ENCODE assay signal across 11 cellular contexts in genomic region chr6:78484181-78485064, GRCh38.
DNase-seq lines count a peak whose midpoint lies in the region; TF ChIP-seq lines count a peak whose summit lies in the region.
"Had no signal": no experiment of that assay in that cellular context is flagged by ENCODE, and none has a peak within 500 bp of the region (broad histone marks: within the 10 kb centered on the region; RNA-seq: fewer than 3 reads in every experiment).

No MANE protein-coding gene starts in this region.

- 89% methylated on average over 1 of the region's 1 CpG for WGBS in esophagus muscularis mucosa

- no peak for TF ChIP-seq EP300 in esophagus muscularis mucosa (IDR thresholded peaks at IDR 0.05)

- H3K27ac ChIP-seq in VCaP = peak overlapping the region; percentile 59
- H3K27ac ChIP-seq in esophagus muscularis mucosa (replicated peaks in 1 of 4) = no peak overlapping the region
- H3K27ac ChIP-seq: BLaER1 treated with 17β-estradiol and CSF1 and Interleukin-3, amounts not matched to agents 10 nM and 100 nM had no signal

- TF ChIP-seq CTCF in LNCaP clone FGC (IDR thresholded peaks at IDR 0.05; ENCODE audit: control insufficient read depth, extremely low read depth, insufficient read depth) (no peak), VCaP (conservative IDR thresholded peaks at IDR 0.05) (no peak), esophagus muscularis mucosa (IDR thresholded peaks at IDR 0.05) (no peak)

- H3K4me3 ChIP-seq in LNCaP clone FGC (ENCODE audit: low read depth, low read length) = no peak overlapping the region
- H3K4me3 ChIP-seq in esophagus muscularis mucosa = no peak overlapping the region
- H3K4me3 ChIP-seq: BLaER1 treated with 17β-estradiol and CSF1 and Interleukin-3, amounts not matched to agents 10 nM and 100 nM had no signal

- intact Hi-C loops in esophagus muscularis mucosa (cut with DNase I) = no loop called here

- no peaks in the 10 kb centered on the region for H3K27me3 ChIP-seq in esophagus muscularis mucosa
- H3K27me3 ChIP-seq: BLaER1 treated with 17β-estradiol and CSF1 and Interleukin-3, amounts not matched to agents 10 nM and 100 nM had no signal

- H3K9me3 ChIP-seq in esophagus muscularis mucosa = no peaks in the 10 kb centered on the region
- H3K9me3 ChIP-seq: BLaER1 treated with 17β-estradiol and CSF1 and Interleukin-3, amounts not matched to agents 10 nM and 100 nM had no signal

- no peaks in the 10 kb centered on the region for H3K4me1 ChIP-seq in esophagus muscularis mucosa
- H3K4me1 ChIP-seq: BLaER1 treated with 17β-estradiol and CSF1 and Interleukin-3, amounts not matched to agents 10 nM and 100 nM had no signal

- DNase-seq in LNCaP clone FGC (ENCODE audit: low read depth) (peak; percentile 79), NCI-H526 treated with DMSO at 0.1 percent for 48 hours (lab: John Stamatoyannopoulos, UW) (peak; percentile 48), esophagus muscularis mucosa (ENCODE audit: extremely low spot score) (no peak), SW 1271 (lab: John Stamatoyannopoulos, UW) (no peak), iPS-NIHi11 (ENCODE audit: low spot score) (no peak), erythroblast (lab: John Stamatoyannopoulos, UW) (no peak)
- DNase-seq: CD4-positive, CD25-positive, alpha-beta regulatory T cell; DMS53; GF-D8 had no signal

- TF ChIP-seq POLR2A in esophagus muscularis mucosa (IDR thresholded peaks at IDR 0.05; ENCODE audit: low read depth) = no peak
- TF ChIP-seq POLR2A in erythroblast (IDR thresholded peaks at IDR 0.05; ENCODE audit: low read length) = no peak

- H3K36me3 ChIP-seq in esophagus muscularis mucosa = no peaks in the 10 kb centered on the region
- H3K36me3 ChIP-seq: BLaER1 treated with 17β-estradiol and CSF1 and Interleukin-3, amounts not matched to agents 10 nM and 100 nM had no signal

Comparison
In these comparisons a context has a peak if more than half of its experiments do, and no peak if none do; other contexts are left out.
1. DNase-seq: peak in LNCaP clone FGC (single experiment) and NCI-H526 treated with DMSO at 0.1 percent for 48 hours (single experiment); none in esophagus muscularis mucosa (single experiment), SW 1271 (0 of 2), iPS-NIHi11 (single experiment) and erythroblast (0 of 2).